2 cellular contexts compared by ENCODE assay signal in genomic region chr20:36084897-36085617, GRCh38.
TF ChIP-seq lines count a peak whose summit lies in the region.

No MANE protein-coding gene starts in this region.

TF ChIP-seq in HepG2, 621 proteins besides CTCF, POLR2A, EP300 and RAD21 (continued from another document):
- TF ChIP-seq SAP130 (CRISPR knock-in tag; IDR thresholded peaks at IDR 0.05; ENCODE audit: low read depth) (0 out of 2 replicates have a peak, but pooled peaks have one; percentile 8), ZNF644 (CRISPR knock-in tag; IDR thresholded peaks at IDR 0.05; ENCODE audit: low read depth) (peak; percentile 20; the same call in 1 of the 2 replicates), ATF7 (IDR thresholded peaks at IDR 0.05) (peak; percentile 14; the same call in 1 of the 2 replicates), ATF7 (CRISPR knock-in tag; IDR thresholded peaks at IDR 0.05) (no peak), XRCC5 (optimal IDR thresholded peaks at IDR 0.05; ENCODE audit: low read length) (peak; percentile 9), ZNF44 (CRISPR knock-in tag; IDR thresholded peaks at IDR 0.05) (no peak), TMF1 (CRISPR knock-in tag; IDR thresholded peaks at IDR 0.05; ENCODE audit: low read depth) (no peak), USF2 (IDR thresholded peaks at IDR 0.05; ENCODE audit: low read depth, low read length) (peak; percentile 58), USF2 (CRISPR knock-in tag; IDR thresholded peaks at IDR 0.05; ENCODE audit: borderline replicate concordance) (no peak; the same call in 1 of the 2 replicates), ZNF616 (CRISPR knock-in tag; IDR thresholded peaks at IDR 0.05; ENCODE audit: low read depth) (no peak), CEBPB (IDR thresholded peaks at IDR 0.05; ENCODE audit: borderline replicate concordance, low read depth, low read length) (peak; percentile 30; the same call in 1 of the 2 replicates), CREB1 (IDR thresholded peaks at IDR 0.05) (peak; percentile 61; the same call in 1 of the 2 replicates), CREB1 (CRISPR knock-in tag; IDR thresholded peaks at IDR 0.05) (no peak), ZNF563 (CRISPR knock-in tag; IDR thresholded peaks at IDR 0.05) (no peak), ZFY (CRISPR knock-in tag; IDR thresholded peaks at IDR 0.05) (peak; percentile 8; the same call in 1 of the 2 replicates), ATF7-NPFF (CRISPR knock-in tag; IDR thresholded peaks at IDR 0.05; ENCODE audit: low read depth) (no peak), IRF2 (CRISPR knock-in tag; IDR thresholded peaks at IDR 0.05) (no peak), ZNF12 (CRISPR knock-in tag; IDR thresholded peaks at IDR 0.05) (peak; percentile 83), AHR (CRISPR knock-in tag; IDR thresholded peaks at IDR 0.05) (no peak), FOXA3 (CRISPR knock-in tag; IDR thresholded peaks at IDR 0.05) (peak; percentile 5; the same call in 1 of the 2 replicates), PRDM10 (CRISPR knock-in tag; IDR thresholded peaks at IDR 0.05; ENCODE audit: low read depth) (peak; percentile 61; the same call in 1 of the 2 replicates)
TF ChIP-seq in HepG2: peak in this region for 14.

TF ChIP-seq in K562, 482 proteins besides CTCF, POLR2A, EP300 and RAD21 (continued from another document and continues in another):
- TF ChIP-seq ZNF592 (IDR thresholded peaks at IDR 0.05) (peak; percentile 24; the same call in 1 of the 2 replicates), ZNF639 (CRISPR knock-in tag; conservative IDR thresholded peaks at IDR 0.05 in 1 of 2, IDR thresholded peaks at IDR 0.05 in 1 of 2) (peak in 1 of 2 experiments; percentile 70; a peak in 1 of 4 replicates), RAD51 (IDR thresholded peaks at IDR 0.05; ENCODE audit: borderline replicate concordance, low read depth) (peak; percentile 83), USF1 (CRISPR knock-in tag; IDR thresholded peaks at IDR 0.05) (peak; percentile 79), CEBPG (CRISPR knock-in tag; IDR thresholded peaks at IDR 0.05) (no peak), CEBPG (tag; conservative IDR thresholded peaks at IDR 0.05 in 1 of 2, IDR thresholded peaks at IDR 0.05 in 1 of 2) (0 out of 4 replicates have a peak, but pooled peaks of 1 of the 2 experiments have one; percentile 22), CGGBP1 (CRISPR knock-in tag; IDR thresholded peaks at IDR 0.05) (no peak), ZNF79 (CRISPR knock-in tag; IDR thresholded peaks at IDR 0.05; ENCODE audit: low read depth) (no peak), CXXC5 (CRISPR knock-in tag; IDR thresholded peaks at IDR 0.05) (0 out of 2 replicates have a peak, but pooled peaks have one; percentile 7), ZBTB11 (CRISPR knock-in tag; IDR thresholded peaks at IDR 0.05) (0 out of 6 replicates have a peak, but pooled peaks of 1 of the 3 experiments have one; percentile 3), SAP30 (IDR thresholded peaks at IDR 0.05; ENCODE audit: borderline replicate concordance, insufficient read depth, low read depth, low read length, poor library complexity, severe bottlenecking) (no peak), XRCC5 (IDR thresholded peaks at IDR 0.05; ENCODE audit: low read depth, low read length) (0 out of 2 replicates have a peak, but pooled peaks have one; percentile 40), SPI1 (IDR thresholded peaks at IDR 0.05; ENCODE audit: borderline replicate concordance, low read depth, low read length) (peak; percentile 55; the same call in 1 of the 2 replicates), MGA (IDR thresholded peaks at IDR 0.05) (peak; percentile 39; the same call in 1 of the 2 replicates), USF2 (CRISPR knock-in tag; IDR thresholded peaks at IDR 0.05) (peak; percentile 75)
